In the genomic region with DNA sequence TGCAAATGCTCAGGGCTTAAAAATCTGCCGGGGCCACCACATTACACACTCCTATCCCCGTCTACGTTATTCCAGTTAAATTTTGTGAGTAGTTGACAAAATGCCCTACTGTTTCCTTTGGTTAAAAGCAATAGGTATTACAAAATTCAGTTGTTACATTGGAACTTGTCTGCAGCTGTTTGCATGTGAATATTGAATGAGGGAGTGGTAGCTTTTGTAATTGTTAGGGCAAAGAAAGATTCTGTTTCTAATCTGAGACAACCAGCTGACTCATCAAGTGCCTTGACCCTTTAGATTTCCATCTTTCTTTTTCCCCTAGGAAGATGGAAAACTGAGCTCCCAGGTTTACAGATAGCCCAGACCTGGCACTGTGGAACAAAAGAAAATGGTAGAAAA, we compare ENCODE assay signal across 11 cellular contexts. TPM values are rescaled to one million over a fixed set of nuclear protein-coding genes. Genes with fewer than 3 reads are reported as not detected.
A peak's percentile ranks its signal among the peaks of the same experiment; 100 is the strongest.
DNase-seq lines count a peak whose midpoint lies in the region; ATAC-seq and TF ChIP-seq lines count a peak whose summit lies in the region.
"Had no signal": no experiment of that assay in that cellular context is flagged by ENCODE, and none has a peak within 500 bp of the region (broad histone marks: within the 10 kb centered on the region; RNA-seq: fewer than 3 reads in every experiment).

No MANE protein-coding gene starts in this region.

- H3K27ac ChIP-seq in adrenal gland (peak overlapping the region in 4 of 5 donors; percentile 16 to 86 (median 70)), left lung (peak overlapping the region; percentile 5 to 55), uterus (peak overlapping the region; percentile 63 to 72)
- H3K27ac ChIP-seq: C4-2B had no signal

- peak overlapping the region; percentile 59 for H3K27ac Mint-ChIP-seq in activated T-cell treated with anti-CD3 and anti-CD28 coated beads, Interleukin-2, amount 50 U/mL, for 24 hours
- no peak overlapping the region for H3K27ac Mint-ChIP-seq in activated naive CD4-positive, alpha-beta T cell treated with anti-CD3 and anti-CD28 coated beads, Interleukin-2, amount 50 U/mL, for 72 hours

- no peaks in the 10 kb centered on the region for H3K9me3 ChIP-seq in adrenal gland (replicated peaks in 1 of 3)
- no peaks in the 10 kb centered on the region for H3K9me3 ChIP-seq in left lung
- H3K9me3 ChIP-seq in uterus: no peaks in the 10 kb centered on the region

- peaks cover 79% of the 10 kb centered on the region for H3K4me1 Mint-ChIP-seq in activated T-cell treated with anti-CD3 and anti-CD28 coated beads, Interleukin-2, amount 50 U/mL, for 24 hours (ENCODE audit: low read depth)

- H3K27me3 Mint-ChIP-seq in activated T-cell treated with anti-CD3 and anti-CD28 coated beads, Interleukin-2, amount 50 U/mL, for 24 hours: no peaks in the 10 kb centered on the region
- H3K27me3 Mint-ChIP-seq: activated naive CD4-positive, alpha-beta T cell treated with anti-CD3 and anti-CD28 coated beads, Interleukin-2, amount 10 ng/mL, durations not matched to agents 7 days and 5 days had no signal

- peak in 1 of 2 donors; percentile 18 for TF ChIP-seq POLR2A in adrenal gland (IDR thresholded peaks at IDR 0.05)
- no peak for TF ChIP-seq POLR2A in uterus (IDR thresholded peaks at IDR 0.05)

- H3K4me3 ChIP-seq in adrenal gland (no peak overlapping the region), left lung (no peak overlapping the region), uterus (no peak overlapping the region)

- peaks cover 0 to 19% of the 10 kb centered on the region in 2 donors for H3K36me3 ChIP-seq in adrenal gland (replicated peaks in 1 of 2)
- peaks cover 0 to 28% of the 10 kb centered on the region in 2 donors for H3K36me3 ChIP-seq in left lung
- no peaks in the 10 kb centered on the region for H3K36me3 ChIP-seq in uterus

- no peak overlapping the region for H3K4me3 Mint-ChIP-seq in activated T-cell treated with anti-CD3 and anti-CD28 coated beads, Interleukin-2, amount 50 U/mL, for 24 hours
- H3K4me3 Mint-ChIP-seq: activated naive CD4-positive, alpha-beta T cell treated with anti-CD3 and anti-CD28 coated beads, Interleukin-2, amount 10 ng/mL, durations not matched to agents 7 days and 5 days had no signal

- no peak for DNase-seq in activated T-cell treated with anti-CD3 and anti-CD28 coated beads, Interleukin-2, amount 50 U/mL, for 24 hours
- no peak for DNase-seq in activated T-cell treated with anti-CD3 and anti-CD28 coated beads, Interleukin-2, amount 50 U/mL, for 1 hour
- DNase-seq in adrenal gland: no peak
- no peak for DNase-seq in left lung
- no peak for DNase-seq in uterus
- DNase-seq in activated naive CD4-positive, alpha-beta T cell treated with anti-CD3 and anti-CD28 coated beads, Interleukin-2, amount 50 U/mL, for 72 hours (ENCODE audit: low spot score in 2 of 2): no peak
- no peak for DNase-seq in RPMI8226
- no peak for DNase-seq in effector CD8-positive, alpha-beta T cell (lab: John Stamatoyannopoulos, UW)

- H3K9me3 Mint-ChIP-seq in activated T-cell treated with anti-CD3 and anti-CD28 coated beads, Interleukin-2, amount 50 U/mL, for 24 hours: no peaks in the 10 kb centered on the region
- no peaks in the 10 kb centered on the region for H3K9me3 Mint-ChIP-seq in activated naive CD4-positive, alpha-beta T cell treated with anti-CD3 and anti-CD28 coated beads, Interleukin-2, amount 50 U/mL, for 72 hours
- H3K9me3 Mint-ChIP-seq: activated naive CD4-positive, alpha-beta T cell treated with anti-CD3 and anti-CD28 coated beads, Interleukin-2, amount 10 ng/mL, durations not matched to agents 7 days and 5 days had no signal

- no peak for TF ChIP-seq CTCF in adrenal gland (IDR thresholded peaks at IDR 0.05)
- TF ChIP-seq CTCF in left lung (IDR thresholded peaks at IDR 0.05): no peak
- no peak for TF ChIP-seq CTCF in uterus (IDR thresholded peaks at IDR 0.05)

- H3K4me1 ChIP-seq in adrenal gland (replicated peaks in 1 of 2): peaks cover 46 to 83% of the 10 kb centered on the region in 2 donors
- H3K4me1 ChIP-seq in left lung: peaks cover 25 to 99% of the 10 kb centered on the region in 2 donors
- peaks cover 0 to 11% of the 10 kb centered on the region in 2 donors for H3K4me1 ChIP-seq in uterus

- H3K36me3 Mint-ChIP-seq in activated T-cell treated with anti-CD3 and anti-CD28 coated beads, Interleukin-2, amount 50 U/mL, for 24 hours (ENCODE audit: low read depth): peaks cover 38% of the 10 kb centered on the region
- H3K36me3 Mint-ChIP-seq in activated naive CD4-positive, alpha-beta T cell treated with anti-CD3 and anti-CD28 coated beads, Interleukin-2, amount 50 U/mL, for 72 hours: peaks cover 0 to 5% of the 10 kb centered on the region in 2 donors

- 14 to 22% (median 19%) methylated on average over 3 of the region's 3 CpGs for WGBS in adrenal gland, 4 donors

- H3K27me3 ChIP-seq in adrenal gland: no peaks in the 10 kb centered on the region
- H3K27me3 ChIP-seq in left lung: no peaks in the 10 kb centered on the region
- no peaks in the 10 kb centered on the region for H3K27me3 ChIP-seq in uterus

- intact Hi-C loops in adrenal gland (cut with DNase I): loop anchor here in 1 of 2 donors (5.0 kb wide), 1 partner anchor 35 kb away; no protein-coding TSS in a partner anchor
- intact Hi-C loops in left lung (cut with DNase I): loop anchor here in 1 of 2 donors (5.0 to 10.0 kb wide), 2 partner anchors 35 to 142 kb away; partner anchors contain the start of gene TBC1D9B
- intact Hi-C loops in uterus (cut with DNase I; ENCODE audit: low total_unique reads): no loop called here

- ATAC-seq in left lung: peak; percentile 3
- no peak for ATAC-seq in activated naive CD4-positive, alpha-beta T cell treated with anti-CD3 and anti-CD28 coated beads, Interleukin-2, amount 50 U/mL, for 72 hours
- ATAC-seq: Right ventricle myocardium inferior had no signal

RNA-seq across cellular contexts. Expression of gene MAML1, which starts 30.2 kb away (rescaled TPM):
- total RNA-seq in adrenal gland: 10 to 100 TPM; 20.1 to 70.7 (median 32.4) TPM
- polyA plus RNA-seq in adrenal gland: 10 to 100 TPM in 2 of 3 donors, 1 to 10 TPM in 1; 7.3 to 19.0 (median 12.6) TPM
- total RNA-seq in left lung: 10 to 100 TPM; 23.8 to 25.2 TPM
- total RNA-seq in uterus: 10 to 100 TPM; 19.7 to 44.1 (median 21.4) TPM
- 10 to 100 TPM; 25.3 to 29.6 TPM for total RNA-seq in activated naive CD4-positive, alpha-beta T cell treated with anti-CD3 and anti-CD28 coated beads, Interleukin-2, amount 50 U/mL, for 72 hours

RNA-seq across cellular contexts. Expression of gene LTC4S, which starts 31.0 kb away (rescaled TPM):
- total RNA-seq in adrenal gland: 100 to 1,000 TPM in 1 of 8 donors, 10 to 100 TPM in 7; 10.2 to 205 (median 27.0) TPM
- polyA plus RNA-seq in adrenal gland: 10 to 100 TPM in 2 of 3 donors, not detected in 1; 24.1 to 44.4 TPM
- 10 to 100 TPM; 16.4 to 19.6 TPM for total RNA-seq in left lung
- total RNA-seq in uterus: 10 to 100 TPM in 2 of 4 donors, 1 to 10 TPM in 1, not detected in 1; 4.1 to 22.9 (median 13.6) TPM
- total RNA-seq in activated naive CD4-positive, alpha-beta T cell treated with anti-CD3 and anti-CD28 coated beads, Interleukin-2, amount 50 U/mL, for 72 hours: 1 to 10 TPM in 1 of 2 donors, under 1 TPM in 1; 0.52 to 1.1 TPM

RNA-seq across cellular contexts. Expression of gene MGAT4B, which starts 43.9 kb away (rescaled TPM):
- 100 to 1,000 TPM in 7 of 8 donors, 10 to 100 TPM in 1; 93.3 to 242 (median 223) TPM for total RNA-seq in adrenal gland
- polyA plus RNA-seq in adrenal gland: 100 to 1,000 TPM in 2 of 3 donors, 10 to 100 TPM in 1; 80.5 to 192 (median 122) TPM
- total RNA-seq in left lung: 100 to 1,000 TPM; 142 to 191 TPM
- total RNA-seq in uterus: 10 to 100 TPM; 31.8 to 87.4 (median 66.4) TPM
- 10 to 100 TPM; 23.7 to 87.6 TPM for total RNA-seq in activated naive CD4-positive, alpha-beta T cell treated with anti-CD3 and anti-CD28 coated beads, Interleukin-2, amount 50 U/mL, for 72 hours

RNA-seq across cellular contexts. Expression of gene SQSTM1, which starts 57.9 kb away (rescaled TPM):
- total RNA-seq in adrenal gland (1,000 to 10,000 TPM in 3 of 8 donors, 100 to 1,000 TPM in 5; 521 to 2,312 (median 919) TPM), left lung (100 to 1,000 TPM; 505 to 637 TPM), uterus (100 to 1,000 TPM in 3 of 4 donors, 10 to 100 TPM in 1; 94.7 to 874 (median 439) TPM)
- 100 to 1,000 TPM; 258 to 312 (median 292) TPM for polyA plus RNA-seq in adrenal gland
- 100 to 1,000 TPM; 120 to 163 TPM for total RNA-seq in activated naive CD4-positive, alpha-beta T cell treated with anti-CD3 and anti-CD28 coated beads, Interleukin-2, amount 50 U/mL, for 72 hours
